ENCODE assay signal across 1 cellular context in the genomic region with DNA sequence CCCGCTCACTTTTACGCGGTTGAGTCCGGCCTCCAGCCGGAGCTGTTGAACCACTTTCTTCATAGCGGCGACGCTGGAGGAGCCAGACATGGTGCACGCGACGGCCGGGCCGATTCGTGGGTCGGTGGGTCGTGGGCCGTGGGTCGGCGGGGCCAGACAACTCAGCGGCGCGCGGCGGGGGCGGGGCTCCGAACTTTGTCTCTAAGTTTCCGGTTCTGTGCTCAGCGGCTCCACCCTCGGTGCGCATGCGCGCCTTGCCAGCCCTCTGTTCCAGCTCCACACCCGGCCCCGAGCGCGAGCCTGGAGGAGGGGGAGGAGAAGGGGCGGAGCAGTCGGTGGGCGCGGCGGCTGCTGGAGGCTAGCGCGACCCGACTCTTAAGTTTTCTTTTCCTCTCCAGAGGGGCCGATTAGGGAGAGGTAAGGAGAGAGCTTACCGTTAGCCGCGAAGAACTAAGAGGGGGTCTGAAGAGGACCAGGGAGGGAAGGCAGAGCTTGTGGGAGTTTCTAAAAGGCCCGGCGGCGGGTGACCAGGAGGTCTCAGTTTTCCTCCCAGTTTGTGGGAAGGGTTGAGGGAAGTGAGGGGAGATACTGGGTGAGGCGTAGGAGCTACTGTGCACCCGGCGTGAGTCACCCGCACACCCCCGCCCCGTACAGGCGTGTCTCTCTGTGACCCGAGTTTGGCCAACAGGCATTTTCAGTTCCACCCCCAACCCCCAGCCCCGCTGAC.
TF ChIP-seq lines count a peak whose summit lies in the region.

A gene (minus strand): TSS at position 580 of the 727 bp plus-strand sequence. CDS start 490 bp downstream, at position 90.
A gene with protein sequence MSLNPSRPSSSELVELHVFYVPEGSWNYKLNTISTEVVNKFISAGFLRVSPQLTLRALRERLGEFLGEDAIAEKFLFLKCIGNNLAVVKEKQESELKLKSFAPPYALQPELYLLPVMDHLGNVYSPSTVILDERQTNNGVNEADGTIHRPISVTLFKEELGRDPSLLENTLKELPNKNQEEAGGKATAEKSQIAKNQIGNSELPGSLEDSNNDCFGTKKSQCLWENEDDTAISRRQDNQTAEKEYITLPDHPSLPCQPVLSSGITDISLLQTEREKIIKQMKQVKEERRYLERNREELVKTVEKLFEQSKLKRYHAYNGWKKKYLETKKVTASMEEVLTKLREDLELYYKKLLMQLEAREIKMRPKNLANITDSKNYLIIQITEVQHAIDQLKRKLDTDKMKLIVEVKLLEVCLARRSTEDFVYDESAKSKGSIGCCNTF (plus strand): TSS at position 385 of the 727 bp plus-strand sequence. CDS start 9,974 bp downstream, outside the sequence.

TF ChIP-seq in K562, 482 proteins besides CTCF, POLR2A, EP300 and RAD21 (continued from another document and continues in another):
- TF ChIP-seq, protein P1, sequence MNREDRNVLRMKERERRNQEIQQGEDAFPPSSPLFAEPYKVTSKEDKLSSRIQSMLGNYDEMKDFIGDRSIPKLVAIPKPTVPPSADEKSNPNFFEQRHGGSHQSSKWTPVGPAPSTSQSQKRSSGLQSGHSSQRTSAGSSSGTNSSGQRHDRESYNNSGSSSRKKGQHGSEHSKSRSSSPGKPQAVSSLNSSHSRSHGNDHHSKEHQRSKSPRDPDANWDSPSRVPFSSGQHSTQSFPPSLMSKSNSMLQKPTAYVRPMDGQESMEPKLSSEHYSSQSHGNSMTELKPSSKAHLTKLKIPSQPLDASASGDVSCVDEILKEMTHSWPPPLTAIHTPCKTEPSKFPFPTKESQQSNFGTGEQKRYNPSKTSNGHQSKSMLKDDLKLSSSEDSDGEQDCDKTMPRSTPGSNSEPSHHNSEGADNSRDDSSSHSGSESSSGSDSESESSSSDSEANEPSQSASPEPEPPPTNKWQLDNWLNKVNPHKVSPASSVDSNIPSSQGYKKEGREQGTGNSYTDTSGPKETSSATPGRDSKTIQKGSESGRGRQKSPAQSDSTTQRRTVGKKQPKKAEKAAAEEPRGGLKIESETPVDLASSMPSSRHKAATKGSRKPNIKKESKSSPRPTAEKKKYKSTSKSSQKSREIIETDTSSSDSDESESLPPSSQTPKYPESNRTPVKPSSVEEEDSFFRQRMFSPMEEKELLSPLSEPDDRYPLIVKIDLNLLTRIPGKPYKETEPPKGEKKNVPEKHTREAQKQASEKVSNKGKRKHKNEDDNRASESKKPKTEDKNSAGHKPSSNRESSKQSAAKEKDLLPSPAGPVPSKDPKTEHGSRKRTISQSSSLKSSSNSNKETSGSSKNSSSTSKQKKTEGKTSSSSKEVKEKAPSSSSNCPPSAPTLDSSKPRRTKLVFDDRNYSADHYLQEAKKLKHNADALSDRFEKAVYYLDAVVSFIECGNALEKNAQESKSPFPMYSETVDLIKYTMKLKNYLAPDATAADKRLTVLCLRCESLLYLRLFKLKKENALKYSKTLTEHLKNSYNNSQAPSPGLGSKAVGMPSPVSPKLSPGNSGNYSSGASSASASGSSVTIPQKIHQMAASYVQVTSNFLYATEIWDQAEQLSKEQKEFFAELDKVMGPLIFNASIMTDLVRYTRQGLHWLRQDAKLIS (CRISPR knock-in tag; IDR thresholded peaks at IDR 0.05): peak; percentile 86; the same call in 1 of the 2 replicates
- TF ChIP-seq, protein P2, sequence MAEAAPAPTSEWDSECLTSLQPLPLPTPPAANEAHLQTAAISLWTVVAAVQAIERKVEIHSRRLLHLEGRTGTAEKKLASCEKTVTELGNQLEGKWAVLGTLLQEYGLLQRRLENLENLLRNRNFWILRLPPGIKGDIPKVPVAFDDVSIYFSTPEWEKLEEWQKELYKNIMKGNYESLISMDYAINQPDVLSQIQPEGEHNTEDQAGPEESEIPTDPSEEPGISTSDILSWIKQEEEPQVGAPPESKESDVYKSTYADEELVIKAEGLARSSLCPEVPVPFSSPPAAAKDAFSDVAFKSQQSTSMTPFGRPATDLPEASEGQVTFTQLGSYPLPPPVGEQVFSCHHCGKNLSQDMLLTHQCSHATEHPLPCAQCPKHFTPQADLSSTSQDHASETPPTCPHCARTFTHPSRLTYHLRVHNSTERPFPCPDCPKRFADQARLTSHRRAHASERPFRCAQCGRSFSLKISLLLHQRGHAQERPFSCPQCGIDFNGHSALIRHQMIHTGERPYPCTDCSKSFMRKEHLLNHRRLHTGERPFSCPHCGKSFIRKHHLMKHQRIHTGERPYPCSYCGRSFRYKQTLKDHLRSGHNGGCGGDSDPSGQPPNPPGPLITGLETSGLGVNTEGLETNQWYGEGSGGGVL (CRISPR knock-in tag; IDR thresholded peaks at IDR 0.05): no peak
- TF ChIP-seq SMARCA4 (IDR thresholded peaks at IDR 0.05) (peak; percentile 91), CBFA2T3 (IDR thresholded peaks at IDR 0.05) (peak; percentile 47), RBM39 (optimal IDR thresholded peaks at IDR 0.05; ENCODE audit: low read depth, low read length) (no peak), FOXK2 (conservative IDR thresholded peaks at IDR 0.05 in 1 of 2, IDR thresholded peaks at IDR 0.05 in 1 of 2; ENCODE audit: low read depth in 2 of 2) (peak in 1 of 2 experiments; percentile 51; a peak in 1 of 4 replicates), HDAC1 (IDR thresholded peaks at IDR 0.05) (peak in 1 of 2 experiments; percentile 81; a peak in 2 of 4 replicates), ZNF830 (CRISPR knock-in tag; IDR thresholded peaks at IDR 0.05) (no peak), ZNF507 (tag; conservative IDR thresholded peaks at IDR 0.05) (no peak), NR4A1 (CRISPR knock-in tag; IDR thresholded peaks at IDR 0.05) (no peak), NR4A1 (tag; IDR thresholded peaks at IDR 0.05) (0 out of 2 replicates have a peak, but pooled peaks have one; percentile 32), SRSF3 (IDR thresholded peaks at IDR 0.05; ENCODE audit: insufficient read depth, low read length) (no peak), SMAD1 (IDR thresholded peaks at IDR 0.05; ENCODE audit: low read depth, low read length, partially characterized antibody) (peak; percentile 35), ZNF668 (CRISPR knock-in tag; IDR thresholded peaks at IDR 0.05) (no peak), NBN (IDR thresholded peaks at IDR 0.05; ENCODE audit: low read depth) (peak; percentile 94), ZNF584 (CRISPR knock-in tag; IDR thresholded peaks at IDR 0.05; ENCODE audit: low read depth) (no peak), ZNF143 (CRISPR knock-in tag; IDR thresholded peaks at IDR 0.05) (no peak), PRMT5 (CRISPR knock-in tag; IDR thresholded peaks at IDR 0.05) (no peak), NR2F6 (CRISPR knock-in tag; IDR thresholded peaks at IDR 0.05) (no peak), RBM17 (IDR thresholded peaks at IDR 0.05; ENCODE audit: borderline replicate concordance, low read depth, low read length) (no peak), ADNP (tag; IDR thresholded peaks at IDR 0.05) (no peak), ZFP36 (IDR thresholded peaks at IDR 0.05; ENCODE audit: low read depth, low read length, partially characterized antibody) (no peak), RBBP5 (IDR thresholded peaks at IDR 0.05; ENCODE audit: borderline replicate concordance, insufficient read depth, low read length, poor library complexity, severe bottlenecking) (peak; percentile 89), KHSRP (IDR thresholded peaks at IDR 0.05) (no peak), ZNF77 (CRISPR knock-in tag; IDR thresholded peaks at IDR 0.05) (no peak), KAT8 (IDR thresholded peaks at IDR 0.05; ENCODE audit: low read depth) (no peak), HOXB6 (CRISPR knock-in tag; IDR thresholded peaks at IDR 0.05; ENCODE audit: borderline replicate concordance) (no peak), IFI16 (CRISPR knock-in tag; IDR thresholded peaks at IDR 0.05) (no peak), PHB (CRISPR knock-in tag; IDR thresholded peaks at IDR 0.05) (no peak), RAD51 (IDR thresholded peaks at IDR 0.05; ENCODE audit: borderline replicate concordance, low read depth) (no peak), ZNF174 (CRISPR knock-in tag; IDR thresholded peaks at IDR 0.05) (no peak), FOSL1 (tag; conservative IDR thresholded peaks at IDR 0.05) (peak; percentile 99), TRIM28 (IDR thresholded peaks at IDR 0.05) (peak; percentile 69; the same call in 1 of the 2 replicates), EHMT2 (IDR thresholded peaks at IDR 0.05) (no peak), GTF2E2 (tag; IDR thresholded peaks at IDR 0.05) (peak; percentile 57; the same call in 1 of the 2 replicates), NFIC (IDR thresholded peaks at IDR 0.05) (peak; percentile 67)
- TF ChIP-seq, protein P3, sequence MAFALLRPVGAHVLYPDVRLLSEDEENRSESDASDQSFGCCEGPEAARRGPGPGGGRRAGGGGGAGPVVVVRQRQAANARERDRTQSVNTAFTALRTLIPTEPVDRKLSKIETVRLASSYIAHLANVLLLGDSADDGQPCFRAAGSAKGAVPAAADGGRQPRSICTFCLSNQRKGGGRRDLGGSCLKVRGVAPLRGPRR (CRISPR knock-in tag; IDR thresholded peaks at IDR 0.05): no peak
- TF ChIP-seq, protein P4, sequence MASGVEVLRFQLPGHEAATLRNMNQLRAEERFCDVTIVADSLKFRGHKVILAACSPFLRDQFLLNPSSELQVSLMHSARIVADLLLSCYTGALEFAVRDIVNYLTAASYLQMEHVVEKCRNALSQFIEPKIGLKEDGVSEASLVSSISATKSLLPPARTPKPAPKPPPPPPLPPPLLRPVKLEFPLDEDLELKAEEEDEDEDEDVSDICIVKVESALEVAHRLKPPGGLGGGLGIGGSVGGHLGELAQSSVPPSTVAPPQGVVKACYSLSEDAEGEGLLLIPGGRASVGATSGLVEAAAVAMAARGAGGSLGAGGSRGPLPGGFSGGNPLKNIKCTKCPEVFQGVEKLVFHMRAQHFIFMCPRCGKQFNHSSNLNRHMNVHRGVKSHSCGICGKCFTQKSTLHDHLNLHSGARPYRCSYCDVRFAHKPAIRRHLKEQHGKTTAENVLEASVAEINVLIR (CRISPR knock-in tag; IDR thresholded peaks at IDR 0.05): peak; percentile 25; the same call in 1 of the 2 replicates
- TF ChIP-seq, protein P5, sequence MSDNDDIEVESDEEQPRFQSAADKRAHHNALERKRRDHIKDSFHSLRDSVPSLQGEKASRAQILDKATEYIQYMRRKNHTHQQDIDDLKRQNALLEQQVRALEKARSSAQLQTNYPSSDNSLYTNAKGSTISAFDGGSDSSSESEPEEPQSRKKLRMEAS (CRISPR knock-in tag; IDR thresholded peaks at IDR 0.05): peak; percentile 37; the same call in 1 of the 2 replicates
- TF ChIP-seq, protein P6, sequence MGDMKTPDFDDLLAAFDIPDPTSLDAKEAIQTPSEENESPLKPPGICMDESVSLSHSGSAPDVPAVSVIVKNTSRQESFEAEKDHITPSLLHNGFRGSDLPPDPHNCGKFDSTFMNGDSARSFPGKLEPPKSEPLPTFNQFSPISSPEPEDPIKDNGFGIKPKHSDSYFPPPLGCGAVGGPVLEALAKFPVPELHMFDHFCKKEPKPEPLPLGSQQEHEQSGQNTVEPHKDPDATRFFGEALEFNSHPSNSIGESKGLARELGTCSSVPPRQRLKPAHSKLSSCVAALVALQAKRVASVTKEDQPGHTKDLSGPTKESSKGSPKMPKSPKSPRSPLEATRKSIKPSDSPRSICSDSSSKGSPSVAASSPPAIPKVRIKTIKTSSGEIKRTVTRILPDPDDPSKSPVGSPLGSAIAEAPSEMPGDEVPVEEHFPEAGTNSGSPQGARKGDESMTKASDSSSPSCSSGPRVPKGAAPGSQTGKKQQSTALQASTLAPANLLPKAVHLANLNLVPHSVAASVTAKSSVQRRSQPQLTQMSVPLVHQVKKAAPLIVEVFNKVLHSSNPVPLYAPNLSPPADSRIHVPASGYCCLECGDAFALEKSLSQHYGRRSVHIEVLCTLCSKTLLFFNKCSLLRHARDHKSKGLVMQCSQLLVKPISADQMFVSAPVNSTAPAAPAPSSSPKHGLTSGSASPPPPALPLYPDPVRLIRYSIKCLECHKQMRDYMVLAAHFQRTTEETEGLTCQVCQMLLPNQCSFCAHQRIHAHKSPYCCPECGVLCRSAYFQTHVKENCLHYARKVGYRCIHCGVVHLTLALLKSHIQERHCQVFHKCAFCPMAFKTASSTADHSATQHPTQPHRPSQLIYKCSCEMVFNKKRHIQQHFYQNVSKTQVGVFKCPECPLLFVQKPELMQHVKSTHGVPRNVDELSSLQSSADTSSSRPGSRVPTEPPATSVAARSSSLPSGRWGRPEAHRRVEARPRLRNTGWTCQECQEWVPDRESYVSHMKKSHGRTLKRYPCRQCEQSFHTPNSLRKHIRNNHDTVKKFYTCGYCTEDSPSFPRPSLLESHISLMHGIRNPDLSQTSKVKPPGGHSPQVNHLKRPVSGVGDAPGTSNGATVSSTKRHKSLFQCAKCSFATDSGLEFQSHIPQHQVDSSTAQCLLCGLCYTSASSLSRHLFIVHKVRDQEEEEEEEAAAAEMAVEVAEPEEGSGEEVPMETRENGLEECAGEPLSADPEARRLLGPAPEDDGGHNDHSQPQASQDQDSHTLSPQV (IDR thresholded peaks at IDR 0.05): no peak
- TF ChIP-seq, protein P7, sequence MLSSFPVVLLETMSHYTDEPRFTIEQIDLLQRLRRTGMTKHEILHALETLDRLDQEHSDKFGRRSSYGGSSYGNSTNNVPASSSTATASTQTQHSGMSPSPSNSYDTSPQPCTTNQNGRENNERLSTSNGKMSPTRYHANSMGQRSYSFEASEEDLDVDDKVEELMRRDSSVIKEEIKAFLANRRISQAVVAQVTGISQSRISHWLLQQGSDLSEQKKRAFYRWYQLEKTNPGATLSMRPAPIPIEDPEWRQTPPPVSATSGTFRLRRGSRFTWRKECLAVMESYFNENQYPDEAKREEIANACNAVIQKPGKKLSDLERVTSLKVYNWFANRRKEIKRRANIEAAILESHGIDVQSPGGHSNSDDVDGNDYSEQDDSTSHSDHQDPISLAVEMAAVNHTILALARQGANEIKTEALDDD (IDR thresholded peaks at IDR 0.05): no peak
- TF ChIP-seq, protein P8, sequence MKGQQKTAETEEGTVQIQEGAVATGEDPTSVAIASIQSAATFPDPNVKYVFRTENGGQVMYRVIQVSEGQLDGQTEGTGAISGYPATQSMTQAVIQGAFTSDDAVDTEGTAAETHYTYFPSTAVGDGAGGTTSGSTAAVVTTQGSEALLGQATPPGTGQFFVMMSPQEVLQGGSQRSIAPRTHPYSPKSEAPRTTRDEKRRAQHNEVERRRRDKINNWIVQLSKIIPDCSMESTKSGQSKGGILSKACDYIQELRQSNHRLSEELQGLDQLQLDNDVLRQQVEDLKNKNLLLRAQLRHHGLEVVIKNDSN (CRISPR knock-in tag; IDR thresholded peaks at IDR 0.05): no peak
- TF ChIP-seq, protein P9, sequence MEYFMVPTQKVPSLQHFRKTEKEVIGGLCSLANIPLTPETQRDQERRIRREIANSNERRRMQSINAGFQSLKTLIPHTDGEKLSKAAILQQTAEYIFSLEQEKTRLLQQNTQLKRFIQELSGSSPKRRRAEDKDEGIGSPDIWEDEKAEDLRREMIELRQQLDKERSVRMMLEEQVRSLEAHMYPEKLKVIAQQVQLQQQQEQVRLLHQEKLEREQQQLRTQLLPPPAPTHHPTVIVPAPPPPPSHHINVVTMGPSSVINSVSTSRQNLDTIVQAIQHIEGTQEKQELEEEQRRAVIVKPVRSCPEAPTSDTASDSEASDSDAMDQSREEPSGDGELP (CRISPR knock-in tag; IDR thresholded peaks at IDR 0.05; ENCODE audit: borderline replicate concordance): peak; percentile 88
- TF ChIP-seq, protein P10, sequence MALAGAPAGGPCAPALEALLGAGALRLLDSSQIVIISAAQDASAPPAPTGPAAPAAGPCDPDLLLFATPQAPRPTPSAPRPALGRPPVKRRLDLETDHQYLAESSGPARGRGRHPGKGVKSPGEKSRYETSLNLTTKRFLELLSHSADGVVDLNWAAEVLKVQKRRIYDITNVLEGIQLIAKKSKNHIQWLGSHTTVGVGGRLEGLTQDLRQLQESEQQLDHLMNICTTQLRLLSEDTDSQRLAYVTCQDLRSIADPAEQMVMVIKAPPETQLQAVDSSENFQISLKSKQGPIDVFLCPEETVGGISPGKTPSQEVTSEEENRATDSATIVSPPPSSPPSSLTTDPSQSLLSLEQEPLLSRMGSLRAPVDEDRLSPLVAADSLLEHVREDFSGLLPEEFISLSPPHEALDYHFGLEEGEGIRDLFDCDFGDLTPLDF (CRISPR knock-in tag; IDR thresholded peaks at IDR 0.05): peak; percentile 66; the same call in 1 of the 2 replicates
